1 cellular context compared by ENCODE assay signal in the genomic region with DNA sequence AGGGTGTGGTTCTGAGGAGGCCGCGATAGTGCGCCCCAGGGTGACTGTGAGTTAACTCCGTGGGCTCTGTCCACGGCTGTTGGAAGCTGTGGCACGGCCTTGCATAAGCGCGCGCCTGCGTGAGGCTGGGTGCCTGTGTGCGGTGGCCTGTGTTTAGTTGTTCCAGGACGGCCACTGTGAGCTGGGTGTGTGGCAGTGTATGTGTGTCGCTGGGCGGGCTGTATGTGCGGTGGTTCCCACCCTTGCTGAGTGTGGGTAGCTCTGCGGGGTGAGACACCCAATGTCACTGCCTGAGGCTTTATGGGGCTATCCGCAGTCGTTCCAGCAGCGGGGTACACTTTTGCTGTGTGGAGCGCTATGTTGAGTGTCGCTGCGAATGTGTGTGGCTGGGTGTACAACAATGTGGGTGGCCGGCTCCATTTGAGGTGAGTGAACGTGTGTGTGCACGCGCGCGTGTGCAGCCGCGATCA.
TF ChIP-seq lines count a peak whose summit lies in the region.

No MANE protein-coding gene starts in this region.

TF ChIP-seq in K562, 482 proteins besides CTCF, POLR2A, EP300 and RAD21 (continued from another document and continues in another):
- TF ChIP-seq IRF9 (tag; IDR thresholded peaks at IDR 0.05) (no peak), ARID1B (IDR thresholded peaks at IDR 0.05) (no peak), SMARCE1 (IDR thresholded peaks at IDR 0.05) (peak; percentile 58), BHLHE40 (IDR thresholded peaks at IDR 0.05; ENCODE audit: low read length) (peak; percentile 32; the same call in 1 of the 2 replicates), NFE2L1 (tag; IDR thresholded peaks at IDR 0.05; ENCODE audit: borderline replicate concordance, low read depth) (no peak), HOXB6 (CRISPR knock-in tag; IDR thresholded peaks at IDR 0.05; ENCODE audit: borderline replicate concordance) (no peak), CREB1 (IDR thresholded peaks at IDR 0.05) (no peak), CREB1 (CRISPR knock-in tag; IDR thresholded peaks at IDR 0.05) (peak; percentile 42; the same call in 1 of the 2 replicates), ZNF436 (CRISPR knock-in tag; IDR thresholded peaks at IDR 0.05) (no peak), CBX8 (IDR thresholded peaks at IDR 0.05; ENCODE audit: borderline replicate concordance, extremely low read depth, low read depth, low read length, poor library complexity, severe bottlenecking) (no peak), RUNX1 (IDR thresholded peaks at IDR 0.05; ENCODE audit: low read depth) (0 out of 2 replicates have a peak, but pooled peaks have one; percentile 25), ZBTB34 (CRISPR knock-in tag; IDR thresholded peaks at IDR 0.05) (no peak), RBM25 (IDR thresholded peaks at IDR 0.05; ENCODE audit: low read depth, low read length, severe bottlenecking) (no peak), ZBED1 (IDR thresholded peaks at IDR 0.05) (no peak), ZMIZ1 (IDR thresholded peaks at IDR 0.05; ENCODE audit: low read depth in 2 of 2, low read length in 2 of 2) (no peak), MLX (CRISPR knock-in tag; conservative IDR thresholded peaks at IDR 0.05) (no peak; a peak in 1 of 4 replicates), HDAC8 (tag; IDR thresholded peaks at IDR 0.05) (no peak), ZKSCAN3 (CRISPR knock-in tag; IDR thresholded peaks at IDR 0.05) (no peak), CEBPZ (IDR thresholded peaks at IDR 0.05; ENCODE audit: borderline replicate concordance, low read depth, low read length) (no peak), ATF2 (CRISPR knock-in tag; IDR thresholded peaks at IDR 0.05) (no peak), SIN3B (IDR thresholded peaks at IDR 0.05; ENCODE audit: low read depth) (no peak), CAMTA2 (CRISPR knock-in tag; conservative IDR thresholded peaks at IDR 0.05) (no peak), TAF15 (IDR thresholded peaks at IDR 0.05; ENCODE audit: low read depth, low read length) (no peak), TCF3 (CRISPR knock-in tag; IDR thresholded peaks at IDR 0.05) (peak; percentile 5; the same call in 1 of the 2 replicates), SIX5 (IDR thresholded peaks at IDR 0.05; ENCODE audit: borderline replicate concordance in 1 of 2, insufficient read depth in 1 of 2, low read depth in 1 of 2, low read length in 2 of 2) (no peak), SP1 (CRISPR knock-in tag; IDR thresholded peaks at IDR 0.05) (0 out of 2 replicates have a peak, but pooled peaks have one; percentile 45), NCOA6 (IDR thresholded peaks at IDR 0.05) (no peak), ATF7 (IDR thresholded peaks at IDR 0.05) (no peak), MBD1 (CRISPR knock-in tag; IDR thresholded peaks at IDR 0.05) (no peak)
- TF ChIP-seq, protein P1, sequence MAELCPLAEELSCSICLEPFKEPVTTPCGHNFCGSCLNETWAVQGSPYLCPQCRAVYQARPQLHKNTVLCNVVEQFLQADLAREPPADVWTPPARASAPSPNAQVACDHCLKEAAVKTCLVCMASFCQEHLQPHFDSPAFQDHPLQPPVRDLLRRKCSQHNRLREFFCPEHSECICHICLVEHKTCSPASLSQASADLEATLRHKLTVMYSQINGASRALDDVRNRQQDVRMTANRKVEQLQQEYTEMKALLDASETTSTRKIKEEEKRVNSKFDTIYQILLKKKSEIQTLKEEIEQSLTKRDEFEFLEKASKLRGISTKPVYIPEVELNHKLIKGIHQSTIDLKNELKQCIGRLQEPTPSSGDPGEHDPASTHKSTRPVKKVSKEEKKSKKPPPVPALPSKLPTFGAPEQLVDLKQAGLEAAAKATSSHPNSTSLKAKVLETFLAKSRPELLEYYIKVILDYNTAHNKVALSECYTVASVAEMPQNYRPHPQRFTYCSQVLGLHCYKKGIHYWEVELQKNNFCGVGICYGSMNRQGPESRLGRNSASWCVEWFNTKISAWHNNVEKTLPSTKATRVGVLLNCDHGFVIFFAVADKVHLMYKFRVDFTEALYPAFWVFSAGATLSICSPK (IDR thresholded peaks at IDR 0.05; ENCODE audit: borderline replicate concordance), result no peak
- TF ChIP-seq, protein P2, sequence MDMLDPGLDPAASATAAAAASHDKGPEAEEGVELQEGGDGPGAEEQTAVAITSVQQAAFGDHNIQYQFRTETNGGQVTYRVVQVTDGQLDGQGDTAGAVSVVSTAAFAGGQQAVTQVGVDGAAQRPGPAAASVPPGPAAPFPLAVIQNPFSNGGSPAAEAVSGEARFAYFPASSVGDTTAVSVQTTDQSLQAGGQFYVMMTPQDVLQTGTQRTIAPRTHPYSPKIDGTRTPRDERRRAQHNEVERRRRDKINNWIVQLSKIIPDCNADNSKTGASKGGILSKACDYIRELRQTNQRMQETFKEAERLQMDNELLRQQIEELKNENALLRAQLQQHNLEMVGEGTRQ (CRISPR knock-in tag; IDR thresholded peaks at IDR 0.05), result no peak
- TF ChIP-seq, protein P3, sequence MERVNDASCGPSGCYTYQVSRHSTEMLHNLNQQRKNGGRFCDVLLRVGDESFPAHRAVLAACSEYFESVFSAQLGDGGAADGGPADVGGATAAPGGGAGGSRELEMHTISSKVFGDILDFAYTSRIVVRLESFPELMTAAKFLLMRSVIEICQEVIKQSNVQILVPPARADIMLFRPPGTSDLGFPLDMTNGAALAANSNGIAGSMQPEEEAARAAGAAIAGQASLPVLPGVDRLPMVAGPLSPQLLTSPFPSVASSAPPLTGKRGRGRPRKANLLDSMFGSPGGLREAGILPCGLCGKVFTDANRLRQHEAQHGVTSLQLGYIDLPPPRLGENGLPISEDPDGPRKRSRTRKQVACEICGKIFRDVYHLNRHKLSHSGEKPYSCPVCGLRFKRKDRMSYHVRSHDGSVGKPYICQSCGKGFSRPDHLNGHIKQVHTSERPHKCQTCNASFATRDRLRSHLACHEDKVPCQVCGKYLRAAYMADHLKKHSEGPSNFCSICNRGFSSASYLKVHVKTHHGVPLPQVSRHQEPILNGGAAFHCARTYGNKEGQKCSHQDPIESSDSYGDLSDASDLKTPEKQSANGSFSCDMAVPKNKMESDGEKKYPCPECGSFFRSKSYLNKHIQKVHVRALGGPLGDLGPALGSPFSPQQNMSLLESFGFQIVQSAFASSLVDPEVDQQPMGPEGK (CRISPR knock-in tag; IDR thresholded peaks at IDR 0.05; ENCODE audit: borderline replicate concordance), result no peak
- TF ChIP-seq, protein P4, sequence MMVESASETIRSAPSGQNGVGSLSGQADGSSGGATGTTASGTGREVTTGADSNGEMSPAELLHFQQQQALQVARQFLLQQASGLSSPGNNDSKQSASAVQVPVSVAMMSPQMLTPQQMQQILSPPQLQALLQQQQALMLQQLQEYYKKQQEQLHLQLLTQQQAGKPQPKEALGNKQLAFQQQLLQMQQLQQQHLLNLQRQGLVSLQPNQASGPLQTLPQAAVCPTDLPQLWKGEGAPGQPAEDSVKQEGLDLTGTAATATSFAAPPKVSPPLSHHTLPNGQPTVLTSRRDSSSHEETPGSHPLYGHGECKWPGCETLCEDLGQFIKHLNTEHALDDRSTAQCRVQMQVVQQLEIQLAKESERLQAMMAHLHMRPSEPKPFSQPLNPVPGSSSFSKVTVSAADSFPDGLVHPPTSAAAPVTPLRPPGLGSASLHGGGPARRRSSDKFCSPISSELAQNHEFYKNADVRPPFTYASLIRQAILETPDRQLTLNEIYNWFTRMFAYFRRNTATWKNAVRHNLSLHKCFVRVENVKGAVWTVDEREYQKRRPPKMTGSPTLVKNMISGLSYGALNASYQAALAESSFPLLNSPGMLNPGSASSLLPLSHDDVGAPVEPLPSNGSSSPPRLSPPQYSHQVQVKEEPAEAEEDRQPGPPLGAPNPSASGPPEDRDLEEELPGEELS (CRISPR knock-in tag; IDR thresholded peaks at IDR 0.05; ENCODE audit: borderline replicate concordance), result 0 out of 2 replicates have a peak, but pooled peaks have one; percentile 46
